Comparison of ENCODE assay signal across 1 cellular context in the genomic region with DNA sequence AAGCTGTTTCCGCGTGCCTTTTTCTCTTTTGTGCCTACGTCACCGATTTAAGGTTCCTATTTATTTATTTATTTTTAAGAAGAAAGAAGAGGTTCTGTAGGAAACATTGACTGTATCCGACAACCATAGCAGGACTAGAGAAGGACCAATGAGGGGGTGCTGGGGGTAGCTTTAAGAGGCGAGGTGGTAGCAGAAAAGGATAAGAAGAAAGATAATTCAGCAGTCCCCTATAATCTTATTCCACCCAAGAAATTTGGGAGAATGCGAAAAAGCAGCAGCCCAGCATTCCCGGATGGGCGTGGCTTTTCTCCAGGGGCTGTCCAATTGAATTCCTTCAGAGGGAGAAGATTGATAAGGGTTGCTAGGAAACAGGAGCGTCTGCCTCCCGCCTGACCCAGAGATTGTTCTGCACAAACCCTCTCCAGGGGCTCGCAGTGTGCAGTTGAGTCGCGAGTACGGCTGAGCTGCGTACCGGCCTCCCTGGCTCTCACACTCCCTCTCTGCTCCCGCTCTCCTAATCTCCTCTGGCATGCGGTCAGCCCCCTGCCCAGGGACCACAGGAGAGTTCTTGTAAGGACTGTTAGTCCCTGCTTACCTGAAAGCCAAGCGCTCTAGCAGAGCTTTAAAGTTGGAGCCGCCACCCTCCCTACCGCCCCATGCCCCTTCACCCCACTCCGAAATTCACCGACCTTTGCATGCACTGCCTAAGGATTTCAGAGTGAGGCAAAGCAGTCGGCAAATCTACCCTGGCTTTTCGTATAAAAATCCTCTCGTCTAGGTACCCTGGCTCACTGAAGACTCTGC.
TF ChIP-seq lines count a peak whose summit lies in the region.

TSS of gene GRM3 (plus strand) at position 432 of the 804 bp plus-strand sequence. CDS start 121,237 bp downstream, outside the sequence.

TF ChIP-seq in HEK293, 187 proteins besides CTCF, POLR2A, EP300 and RAD21 (continued from another document):
- TF ChIP-seq ZBTB21 (tag by site-specific recombination; IDR thresholded peaks at IDR 0.05) = 0 out of 2 replicates have a peak, but pooled peaks have one; percentile 23
- TF ChIP-seq, protein P1, sequence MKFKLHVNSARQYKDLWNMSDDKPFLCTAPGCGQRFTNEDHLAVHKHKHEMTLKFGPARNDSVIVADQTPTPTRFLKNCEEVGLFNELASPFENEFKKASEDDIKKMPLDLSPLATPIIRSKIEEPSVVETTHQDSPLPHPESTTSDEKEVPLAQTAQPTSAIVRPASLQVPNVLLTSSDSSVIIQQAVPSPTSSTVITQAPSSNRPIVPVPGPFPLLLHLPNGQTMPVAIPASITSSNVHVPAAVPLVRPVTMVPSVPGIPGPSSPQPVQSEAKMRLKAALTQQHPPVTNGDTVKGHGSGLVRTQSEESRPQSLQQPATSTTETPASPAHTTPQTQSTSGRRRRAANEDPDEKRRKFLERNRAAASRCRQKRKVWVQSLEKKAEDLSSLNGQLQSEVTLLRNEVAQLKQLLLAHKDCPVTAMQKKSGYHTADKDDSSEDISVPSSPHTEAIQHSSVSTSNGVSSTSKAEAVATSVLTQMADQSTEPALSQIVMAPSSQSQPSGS (tag by site-specific recombination; IDR thresholded peaks at IDR 0.05; ENCODE audit: low read depth) = peak; percentile 63
- TF ChIP-seq ZNF335 (tag by site-specific recombination; conservative IDR thresholded peaks at IDR 0.05) = peak; percentile 83
- no peak for TF ChIP-seq ZFP41 (tag by site-specific recombination; IDR thresholded peaks at IDR 0.05; ENCODE audit: borderline replicate concordance)
- TF ChIP-seq GLIS1 (tag by site-specific recombination; IDR thresholded peaks at IDR 0.05) = peak; percentile 66
